21 cellular contexts compared by ENCODE assay signal in the genomic region with DNA sequence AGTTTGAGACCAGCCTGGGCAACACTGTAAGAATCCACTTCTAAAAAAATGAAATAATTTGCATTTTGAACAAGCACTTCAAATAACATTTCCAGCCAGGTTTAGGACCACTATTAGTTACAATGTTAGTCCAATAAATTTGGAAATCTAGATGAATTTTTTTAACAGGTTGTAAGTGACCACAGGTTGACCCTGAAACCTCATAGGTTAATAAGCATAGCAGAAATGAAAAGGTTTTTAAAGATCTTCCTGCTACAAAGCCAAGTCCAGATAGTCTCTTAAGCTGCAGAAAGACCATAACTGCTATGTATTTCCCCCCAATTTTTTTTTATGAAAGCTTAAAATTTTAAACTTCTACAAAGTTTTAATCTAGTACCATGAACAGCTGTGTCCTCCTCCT. TPM values are rescaled to one million over a fixed set of nuclear protein-coding genes. Genes with fewer than 3 reads are reported as not detected.
DNase-seq lines count a peak whose midpoint lies in the region; ATAC-seq and TF ChIP-seq lines count a peak whose summit lies in the region.
"Had no signal": no experiment of that assay in that cellular context is flagged by ENCODE, and none has a peak within 500 bp of the region (broad histone marks: within the 10 kb centered on the region; RNA-seq: fewer than 3 reads in every experiment).

No MANE protein-coding gene starts in this region.

- H3K4me1 ChIP-seq in Karpas-422 (ENCODE audit: low read length) (peaks cover 29% of the 10 kb centered on the region), neural progenitor cell (peaks cover 5% of the 10 kb centered on the region)
- H3K4me1 ChIP-seq: BE2C had no signal

- peaks cover 9% of the 10 kb centered on the region; the same call in 1 of the 2 replicates for H3F3A ChIP-seq in SU-DHL-6 (ENCODE audit: insufficient read depth)
- H3F3A ChIP-seq in neural progenitor cell (ENCODE audit: low read depth), result no peaks in the 10 kb centered on the region

- H3K4me3 Mint-ChIP-seq in central memory CD8-positive, alpha-beta T cell, result no peak overlapping the region
- H3K4me3 Mint-ChIP-seq in neural progenitor cell, result peak overlapping the region; percentile 39

- H3K9me2 ChIP-seq in Karpas-422 (replicated peaks; ENCODE audit: insufficient read depth, low read length) (no peaks in the 10 kb centered on the region), SU-DHL-6 (replicated peaks; ENCODE audit: insufficient read depth, low read length) (no peaks in the 10 kb centered on the region)

- H3K9ac ChIP-seq in Karpas-422 (ENCODE audit: low read length) (peak overlapping the region; percentile 18; the same call in 1 of the 2 replicates), SU-DHL-6 (ENCODE audit: low read length) (0 out of 2 replicates have a peak overlapping the region, but pooled peaks have one; percentile 15), neural progenitor cell (no peak overlapping the region)

- H3K79me2 ChIP-seq in Karpas-422 (ENCODE audit: low read length) (peaks cover 24% of the 10 kb centered on the region), SU-DHL-6 (ENCODE audit: insufficient read depth, low read length) (peaks cover 10% of the 10 kb centered on the region), neural progenitor cell (ENCODE audit: low read depth) (no peaks in the 10 kb centered on the region)

- H4K20me1 ChIP-seq in Karpas-422 (ENCODE audit: insufficient read depth, low read depth, low read length) (no peaks in the 10 kb centered on the region), SU-DHL-6 (ENCODE audit: low read depth, low read length) (no peaks in the 10 kb centered on the region), neural progenitor cell (ENCODE audit: low read depth) (no peaks in the 10 kb centered on the region)

- DNase-seq in Karpas-422 (no peak), neural progenitor cell (ENCODE audit: low spot score) (no peak), OCI-M1 (lab: John Stamatoyannopoulos, UW) (no peak), MV-4-11 (lab: John Stamatoyannopoulos, UW) (no peak), NOMO-1 treated with DMSO at 0.1 percent for 48 hours (lab: John Stamatoyannopoulos, UW; ENCODE audit: unreplicated experiment) (no peak)
- no peak for DNase-seq in central memory CD8-positive, alpha-beta T cell (ENCODE audit: low spot score in 2 of 2)
- DNase-seq: BE2C; EL; GF-D8; GOT3; HCEC 1CT; NCI-H1105 treated with DMSO at 0.1 percent for 48 hours; NCI-H2029 treated with DMSO at 0.1 percent for 48 hours; NCI-H2171; NCI-H345; NCI-H524; NCI-H774; NK-92 treated with Interleukin-12 subunit alpha and Interleukin-12 subunit beta, amount 100 ng/mL, for 24 hours had no signal

- H3K27ac ChIP-seq in Karpas-422 (ENCODE audit: low read length) (no peak overlapping the region), SU-DHL-6 (ENCODE audit: low read depth, low read length) (no peak overlapping the region), neural progenitor cell (no peak overlapping the region)
- H3K27ac ChIP-seq: SJSA1 had no signal

- H2AFZ ChIP-seq in Karpas-422 (ENCODE audit: low read length) (peak overlapping the region; percentile 23; the same call in 1 of the 2 replicates), SU-DHL-6 (ENCODE audit: low read depth, low read length, severe bottlenecking) (no peak overlapping the region), neural progenitor cell (replicated peaks) (no peak overlapping the region)

- peak overlapping the region; percentile 70 for H3K27ac Mint-ChIP-seq in central memory CD8-positive, alpha-beta T cell (ENCODE audit: low read depth)
- no peak overlapping the region for H3K27ac Mint-ChIP-seq in neural progenitor cell

- H3K9me3 ChIP-seq in Karpas-422 (ENCODE audit: low read length) (no peaks in the 10 kb centered on the region), SU-DHL-6 (ENCODE audit: insufficient read depth, low read length) (no peaks in the 10 kb centered on the region), neural progenitor cell (ENCODE audit: low read depth) (no peaks in the 10 kb centered on the region)
- H3K9me3 ChIP-seq: BE2C, SJSA1 had no signal

- no peaks in the 10 kb centered on the region for H3K36me3 Mint-ChIP-seq in central memory CD8-positive, alpha-beta T cell (ENCODE audit: insufficient read depth)
- no peaks in the 10 kb centered on the region for H3K36me3 Mint-ChIP-seq in neural progenitor cell

- H3K27me3 Mint-ChIP-seq in central memory CD8-positive, alpha-beta T cell, result no peaks in the 10 kb centered on the region
- no peaks in the 10 kb centered on the region for H3K27me3 Mint-ChIP-seq in neural progenitor cell (ENCODE audit: insufficient read depth, low read depth)

- ATAC-seq in central memory CD8-positive, alpha-beta T cell (replicated peaks; ENCODE audit: extremely low read depth, poor library complexity, severe bottlenecking), result no peak
- ATAC-seq: Right ventricle myocardium inferior had no signal

- H3K36me3 ChIP-seq in Karpas-422 (ENCODE audit: insufficient read depth, low read length) (no peaks in the 10 kb centered on the region), SU-DHL-6 (ENCODE audit: low read length) (no peaks in the 10 kb centered on the region), neural progenitor cell (no peaks in the 10 kb centered on the region)
- H3K36me3 ChIP-seq: BE2C had no signal

- no peak for TF ChIP-seq CTCF in SU-DHL-6 (IDR thresholded peaks at IDR 0.05; ENCODE audit: insufficient read depth, low read length, poor library complexity, severe bottlenecking)
- TF ChIP-seq CTCF in neural progenitor cell (IDR thresholded peaks at IDR 0.05), result no peak

- H3K4me1 Mint-ChIP-seq in central memory CD8-positive, alpha-beta T cell, result peaks cover 15% of the 10 kb centered on the region
- H3K4me1 Mint-ChIP-seq in neural progenitor cell, result peaks cover 21% of the 10 kb centered on the region

- H3K4me3 ChIP-seq in Karpas-422 (ENCODE audit: low read length) (no peak overlapping the region), SU-DHL-6 (ENCODE audit: insufficient read depth, low read length, poor library complexity, severe bottlenecking) (no peak overlapping the region), neural progenitor cell (no peak overlapping the region)
- H3K4me3 ChIP-seq: SJSA1 had no signal

- H3K4me2 ChIP-seq in Karpas-422 (ENCODE audit: low read depth, low read length, poor library complexity, severe bottlenecking) (peak overlapping the region; percentile 97), SU-DHL-6 (ENCODE audit: low read depth, low read length, poor library complexity, severe bottlenecking) (peak overlapping the region; percentile 96), neural progenitor cell (no peak overlapping the region)

- no peaks in the 10 kb centered on the region for H3K9me3 Mint-ChIP-seq in central memory CD8-positive, alpha-beta T cell
- no peaks in the 10 kb centered on the region for H3K9me3 Mint-ChIP-seq in neural progenitor cell

- no peaks in the 10 kb centered on the region for H3K27me3 ChIP-seq in Karpas-422 (ENCODE audit: low read length)
- no peaks in the 10 kb centered on the region for H3K27me3 ChIP-seq in SU-DHL-6 (ENCODE audit: low read length)
- peaks cover 20% of the 10 kb centered on the region for H3K27me3 ChIP-seq in neural progenitor cell
- H3K27me3 ChIP-seq: BE2C, SJSA1 had no signal

RNA-seq across cellular contexts. Expression of a gene that starts 1.5 kb away (rescaled TPM):
- total RNA-seq in Karpas-422 (2014; rRNA removed; shearing (Covaris generic); ENCODE audit: low replicate concordance), result 63.2 and 74.5 TPM in 2 replicates
- 18.6 and 33.1 TPM in 2 replicates for total RNA-seq in neural progenitor cell (ENCODE audit: low replicate concordance)
